Comparison of ENCODE assay signal across 1 cellular context in genomic region chr3:194141415-194142155, GRCh38.
A peak's percentile ranks its signal among the peaks of the same experiment; 100 is the strongest.
TF ChIP-seq lines count a peak whose summit lies in the region.

No MANE protein-coding gene starts in this region.

TF ChIP-seq in HepG2, 621 proteins besides CTCF, POLR2A, EP300 and RAD21 (continued from another document and continues in another):
- TF ChIP-seq, protein P1, sequence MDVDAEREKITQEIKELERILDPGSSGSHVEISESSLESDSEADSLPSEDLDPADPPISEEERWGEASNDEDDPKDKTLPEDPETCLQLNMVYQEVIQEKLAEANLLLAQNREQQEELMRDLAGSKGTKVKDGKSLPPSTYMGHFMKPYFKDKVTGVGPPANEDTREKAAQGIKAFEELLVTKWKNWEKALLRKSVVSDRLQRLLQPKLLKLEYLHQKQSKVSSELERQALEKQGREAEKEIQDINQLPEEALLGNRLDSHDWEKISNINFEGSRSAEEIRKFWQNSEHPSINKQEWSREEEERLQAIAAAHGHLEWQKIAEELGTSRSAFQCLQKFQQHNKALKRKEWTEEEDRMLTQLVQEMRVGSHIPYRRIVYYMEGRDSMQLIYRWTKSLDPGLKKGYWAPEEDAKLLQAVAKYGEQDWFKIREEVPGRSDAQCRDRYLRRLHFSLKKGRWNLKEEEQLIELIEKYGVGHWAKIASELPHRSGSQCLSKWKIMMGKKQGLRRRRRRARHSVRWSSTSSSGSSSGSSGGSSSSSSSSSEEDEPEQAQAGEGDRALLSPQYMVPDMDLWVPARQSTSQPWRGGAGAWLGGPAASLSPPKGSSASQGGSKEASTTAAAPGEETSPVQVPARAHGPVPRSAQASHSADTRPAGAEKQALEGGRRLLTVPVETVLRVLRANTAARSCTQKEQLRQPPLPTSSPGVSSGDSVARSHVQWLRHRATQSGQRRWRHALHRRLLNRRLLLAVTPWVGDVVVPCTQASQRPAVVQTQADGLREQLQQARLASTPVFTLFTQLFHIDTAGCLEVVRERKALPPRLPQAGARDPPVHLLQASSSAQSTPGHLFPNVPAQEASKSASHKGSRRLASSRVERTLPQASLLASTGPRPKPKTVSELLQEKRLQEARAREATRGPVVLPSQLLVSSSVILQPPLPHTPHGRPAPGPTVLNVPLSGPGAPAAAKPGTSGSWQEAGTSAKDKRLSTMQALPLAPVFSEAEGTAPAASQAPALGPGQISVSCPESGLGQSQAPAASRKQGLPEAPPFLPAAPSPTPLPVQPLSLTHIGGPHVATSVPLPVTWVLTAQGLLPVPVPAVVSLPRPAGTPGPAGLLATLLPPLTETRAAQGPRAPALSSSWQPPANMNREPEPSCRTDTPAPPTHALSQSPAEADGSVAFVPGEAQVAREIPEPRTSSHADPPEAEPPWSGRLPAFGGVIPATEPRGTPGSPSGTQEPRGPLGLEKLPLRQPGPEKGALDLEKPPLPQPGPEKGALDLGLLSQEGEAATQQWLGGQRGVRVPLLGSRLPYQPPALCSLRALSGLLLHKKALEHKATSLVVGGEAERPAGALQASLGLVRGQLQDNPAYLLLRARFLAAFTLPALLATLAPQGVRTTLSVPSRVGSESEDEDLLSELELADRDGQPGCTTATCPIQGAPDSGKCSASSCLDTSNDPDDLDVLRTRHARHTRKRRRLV (CRISPR knock-in tag; IDR thresholded peaks at IDR 0.05), result no peak
- no peak for TF ChIP-seq ZNF841 (CRISPR knock-in tag; IDR thresholded peaks at IDR 0.05; ENCODE audit: borderline replicate concordance)
- TF ChIP-seq CEBPZ (IDR thresholded peaks at IDR 0.05; ENCODE audit: low read length), result no peak
- no peak for TF ChIP-seq TRAFD1 (CRISPR knock-in tag; IDR thresholded peaks at IDR 0.05; ENCODE audit: borderline replicate concordance)
- TF ChIP-seq ATAD3A (CRISPR knock-in tag; IDR thresholded peaks at IDR 0.05), result no peak
- peak; percentile 56; the same call in 1 of the 2 replicates for TF ChIP-seq ZNF501 (CRISPR knock-in tag; IDR thresholded peaks at IDR 0.05)
- 0 out of 2 replicates have a peak, but pooled peaks have one; percentile 29 for TF ChIP-seq ZNF598 (CRISPR knock-in tag; IDR thresholded peaks at IDR 0.05; ENCODE audit: borderline replicate concordance)
- peak; percentile 71; the same call in 1 of the 2 replicates for TF ChIP-seq ZSCAN21 (CRISPR knock-in tag; IDR thresholded peaks at IDR 0.05; ENCODE audit: borderline replicate concordance)
- TF ChIP-seq ZNF180 (CRISPR knock-in tag; IDR thresholded peaks at IDR 0.05; ENCODE audit: borderline replicate concordance, low read depth), result no peak
- TF ChIP-seq ARID4A (CRISPR knock-in tag; IDR thresholded peaks at IDR 0.05; ENCODE audit: borderline replicate concordance), result no peak; the same call in 1 of the 2 replicates
- TF ChIP-seq, protein P2, sequence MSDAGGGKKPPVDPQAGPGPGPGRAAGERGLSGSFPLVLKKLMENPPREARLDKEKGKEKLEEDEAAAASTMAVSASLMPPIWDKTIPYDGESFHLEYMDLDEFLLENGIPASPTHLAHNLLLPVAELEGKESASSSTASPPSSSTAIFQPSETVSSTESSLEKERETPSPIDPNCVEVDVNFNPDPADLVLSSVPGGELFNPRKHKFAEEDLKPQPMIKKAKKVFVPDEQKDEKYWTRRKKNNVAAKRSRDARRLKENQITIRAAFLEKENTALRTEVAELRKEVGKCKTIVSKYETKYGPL (CRISPR knock-in tag; IDR thresholded peaks at IDR 0.05), result peak; percentile 36; the same call in 1 of the 2 replicates
- no peak for TF ChIP-seq ZNF367 (CRISPR knock-in tag; IDR thresholded peaks at IDR 0.05; ENCODE audit: borderline replicate concordance)
- TF ChIP-seq SATB2 (CRISPR knock-in tag; IDR thresholded peaks at IDR 0.05), result no peak
- TF ChIP-seq DNMT3B (CRISPR knock-in tag; conservative IDR thresholded peaks at IDR 0.05), result peak; percentile 59; the same call in 1 of the 2 replicates
- TF ChIP-seq HINFP (CRISPR knock-in tag; IDR thresholded peaks at IDR 0.05; ENCODE audit: low read depth), result no peak
- no peak; the same call in 1 of the 2 replicates for TF ChIP-seq ZNF709 (CRISPR knock-in tag; IDR thresholded peaks at IDR 0.05)
- TF ChIP-seq SCMH1 (CRISPR knock-in tag; IDR thresholded peaks at IDR 0.05; ENCODE audit: borderline replicate concordance), result no peak
- no peak for TF ChIP-seq ZNF775 (CRISPR knock-in tag; IDR thresholded peaks at IDR 0.05; ENCODE audit: borderline replicate concordance)
- TF ChIP-seq TFDP2 (CRISPR knock-in tag; IDR thresholded peaks at IDR 0.05), result peak; percentile 31; the same call in 1 of the 2 replicates
- no peak for TF ChIP-seq ATRX (CRISPR knock-in tag; IDR thresholded peaks at IDR 0.05; ENCODE audit: borderline replicate concordance)
- TF ChIP-seq ZNF672 (CRISPR knock-in tag; IDR thresholded peaks at IDR 0.05), result no peak
- peak; percentile 77; the same call in 1 of the 2 replicates for TF ChIP-seq SALL1 (CRISPR knock-in tag; IDR thresholded peaks at IDR 0.05)
- TF ChIP-seq ARID2 (CRISPR knock-in tag; IDR thresholded peaks at IDR 0.05; ENCODE audit: borderline replicate concordance), result no peak
- no peak; the same call in 1 of the 2 replicates for TF ChIP-seq ZNF556 (CRISPR knock-in tag; IDR thresholded peaks at IDR 0.05; ENCODE audit: borderline replicate concordance)
- TF ChIP-seq ZBTB25 (CRISPR knock-in tag; IDR thresholded peaks at IDR 0.05), result peak; percentile 75
- no peak for TF ChIP-seq ZNF354B (CRISPR knock-in tag; IDR thresholded peaks at IDR 0.05)
- no peak for TF ChIP-seq ZNF614 (CRISPR knock-in tag; IDR thresholded peaks at IDR 0.05; ENCODE audit: borderline replicate concordance)
- 0 out of 2 replicates have a peak, but pooled peaks have one; percentile 17 for TF ChIP-seq HIVEP1 (CRISPR knock-in tag; IDR thresholded peaks at IDR 0.05)
- TF ChIP-seq ZNF547 (CRISPR knock-in tag; IDR thresholded peaks at IDR 0.05), result no peak; the same call in 1 of the 2 replicates
- TF ChIP-seq ARHGAP35 (CRISPR knock-in tag; IDR thresholded peaks at IDR 0.05; ENCODE audit: borderline replicate concordance), result no peak
- no peak; the same call in 1 of the 2 replicates for TF ChIP-seq ZNF678 (CRISPR knock-in tag; IDR thresholded peaks at IDR 0.05)
- no peak for TF ChIP-seq NFKBIZ (CRISPR knock-in tag; IDR thresholded peaks at IDR 0.05)
- TF ChIP-seq TMF1 (CRISPR knock-in tag; IDR thresholded peaks at IDR 0.05; ENCODE audit: low read depth), result peak; percentile 73
- peak; percentile 50 for TF ChIP-seq HNRNPLL (IDR thresholded peaks at IDR 0.05; ENCODE audit: low read depth, low read length, poor library complexity, severe bottlenecking)
- TF ChIP-seq ZNF766 (CRISPR knock-in tag; IDR thresholded peaks at IDR 0.05; ENCODE audit: borderline replicate concordance), result peak; percentile 18; the same call in 1 of the 2 replicates
- TF ChIP-seq RARA (CRISPR knock-in tag; IDR thresholded peaks at IDR 0.05), result 0 out of 2 replicates have a peak, but pooled peaks have one; percentile 35
- no peak for TF ChIP-seq ATM (IDR thresholded peaks at IDR 0.05; ENCODE audit: borderline replicate concordance)
- no peak for TF ChIP-seq RFX1 (IDR thresholded peaks at IDR 0.05)
- TF ChIP-seq ZNF510 (CRISPR knock-in tag; IDR thresholded peaks at IDR 0.05; ENCODE audit: low read depth), result no peak
- TF ChIP-seq, protein P3, sequence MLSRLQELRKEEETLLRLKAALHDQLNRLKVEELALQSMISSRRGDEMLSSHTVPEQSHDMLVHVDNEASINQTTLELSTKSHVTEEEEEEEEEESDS (CRISPR knock-in tag; IDR thresholded peaks at IDR 0.05; ENCODE audit: borderline replicate concordance), result no peak
- peak; percentile 71; the same call in 1 of the 2 replicates for TF ChIP-seq ZNF768 (CRISPR knock-in tag; IDR thresholded peaks at IDR 0.05)
- 0 out of 2 replicates have a peak, but pooled peaks have one; percentile 57 for TF ChIP-seq NFIC (IDR thresholded peaks at IDR 0.05; ENCODE audit: low read length)
- TF ChIP-seq SRY (CRISPR knock-in tag; IDR thresholded peaks at IDR 0.05), result peak; percentile 70; the same call in 1 of the 2 replicates
- peak; percentile 64; the same call in 1 of the 2 replicates for TF ChIP-seq ISL2 (CRISPR knock-in tag; IDR thresholded peaks at IDR 0.05)
